23 cellular contexts compared by ENCODE assay signal in genomic region chr10:123639131-123639530, GRCh38. TPM values are rescaled to one million over a fixed set of nuclear protein-coding genes. Genes with fewer than 3 reads are reported as not detected.
DNase-seq lines count a peak whose midpoint lies in the region; ATAC-seq and TF ChIP-seq lines count a peak whose summit lies in the region.
"Had no signal": no experiment of that assay in that cellular context is flagged by ENCODE, and none has a peak within 500 bp of the region (broad histone marks: within the 10 kb centered on the region; RNA-seq: fewer than 3 reads in every experiment).

No MANE protein-coding gene starts in this region.

- no peak for TF ChIP-seq POLR2A in esophagus muscularis mucosa (IDR thresholded peaks at IDR 0.05; ENCODE audit: low read depth)

- no peak overlapping the region for H3K27ac Mint-ChIP-seq in osteocyte (ENCODE audit: unreplicated experiment)
- H3K27ac Mint-ChIP-seq: CD14-positive monocyte; CD4-positive, alpha-beta memory T cell had no signal

- WGBS in HUES64, result 86% methylated on average over 3 of the region's 3 CpGs
- WGBS in esophagus muscularis mucosa, result 85% methylated on average over 3 of the region's 3 CpGs

- no peaks in the 10 kb centered on the region for H3K27me3 Mint-ChIP-seq in osteocyte (ENCODE audit: unreplicated experiment)

- peaks cover 14% of the 10 kb centered on the region for H3K9me3 Mint-ChIP-seq in osteocyte (ENCODE audit: unreplicated experiment)
- H3K9me3 Mint-ChIP-seq: HFFc6 had no signal

- no peak for ATAC-seq in activated CD4-positive, CD25-positive, alpha-beta regulatory T cell treated with anti-CD3 and anti-CD28 coated beads, Interleukin-2, amount 50 U/mL, for 24 hours
- ATAC-seq: HCT116 had no signal

- H3K36me3 ChIP-seq in HUES64 (ENCODE audit: insufficient read depth, low read length) (no peaks in the 10 kb centered on the region), esophagus muscularis mucosa (no peaks in the 10 kb centered on the region)
- H3K36me3 ChIP-seq: BLaER1 had no signal

- H3K27ac ChIP-seq in HUES64 (ENCODE audit: low read depth, low read length), result no peak overlapping the region; the same call in 1 of the 2 replicates
- no peak overlapping the region for H3K27ac ChIP-seq in coronary artery
- H3K27ac ChIP-seq in esophagus muscularis mucosa (replicated peaks in 1 of 4), result no peak overlapping the region
- H3K27ac ChIP-seq: BLaER1, GM23248, HL-60 had no signal

- H3K9me3 ChIP-seq in HUES64 (ENCODE audit: insufficient read depth, low read depth, low read length) (no peaks in the 10 kb centered on the region), esophagus muscularis mucosa (no peaks in the 10 kb centered on the region)
- H3K9me3 ChIP-seq: BLaER1 had no signal

- H3K36me3 Mint-ChIP-seq in osteocyte (ENCODE audit: unreplicated experiment), result no peaks in the 10 kb centered on the region
- H3K36me3 Mint-ChIP-seq: CD14-positive monocyte; CD4-positive, alpha-beta memory T cell had no signal

- intact Hi-C loops in esophagus muscularis mucosa (cut with DNase I), result no loop called here

- peak; percentile 22 for DNase-seq in coronary artery (ENCODE audit: low spot score)
- DNase-seq in esophagus muscularis mucosa (ENCODE audit: extremely low spot score), result peak; percentile 85
- DNase-seq in osteocyte (ENCODE audit: extremely low spot score, unreplicated experiment), result peak; percentile 66
- DNase-seq in medulla oblongata (ENCODE audit: extremely low spot score), result no peak
- DNase-seq in NCI-H1048 (lab: John Stamatoyannopoulos, UW), result no peak
- no peak for DNase-seq in GM19240 (ENCODE audit: insufficient read length, low spot score)
- DNase-seq: 8988T; CD4-positive, alpha-beta memory T cell; DMS153; DMS79; GDM1; GM23248; HFFc6; IMR-90 had no signal

- peaks cover 26% of the 10 kb centered on the region for H3K4me1 ChIP-seq in HUES64 (ENCODE audit: insufficient read depth, low read length)
- no peaks in the 10 kb centered on the region for H3K4me1 ChIP-seq in esophagus muscularis mucosa
- H3K4me1 ChIP-seq: BLaER1 had no signal

- no peaks in the 10 kb centered on the region for H3K4me1 Mint-ChIP-seq in osteocyte (ENCODE audit: unreplicated experiment)
- H3K4me1 Mint-ChIP-seq: CD4-positive, alpha-beta memory T cell had no signal

- H3K4me3 ChIP-seq in HUES64 (ENCODE audit: low read length) (no peak overlapping the region), coronary artery (no peak overlapping the region), esophagus muscularis mucosa (no peak overlapping the region)
- H3K4me3 ChIP-seq: BLaER1, GM23248 had no signal

- H3K27me3 ChIP-seq in HUES64 (ENCODE audit: insufficient read depth, low read length) (no peaks in the 10 kb centered on the region), esophagus muscularis mucosa (peaks cover 0 to 8% (median 0%) of the 10 kb centered on the region in 4 donors)
- H3K27me3 ChIP-seq: BLaER1 had no signal

- H3K4me3 Mint-ChIP-seq in osteocyte (ENCODE audit: unreplicated experiment), result no peak overlapping the region
- H3K4me3 Mint-ChIP-seq: CD14-positive monocyte; CD4-positive, alpha-beta memory T cell; HFFc6 had no signal

- 0 out of 2 replicates have a peak overlapping the region, but pooled peaks have one; percentile 22 for H3K9ac ChIP-seq in HUES64 (ENCODE audit: low read depth, low read length)
- H3K9ac ChIP-seq: BLaER1, GM23248 had no signal

- no peak for TF ChIP-seq EP300 in esophagus muscularis mucosa (IDR thresholded peaks at IDR 0.05)

- TF ChIP-seq CTCF in coronary artery (IDR thresholded peaks at IDR 0.05) (no peak), esophagus muscularis mucosa (IDR thresholded peaks at IDR 0.05) (no peak), osteocyte (IDR thresholded peaks at IDR 0.05) (no peak)

RNA-seq across cellular contexts. Expression of gene GPR26, which starts 27.0 kb away (rescaled TPM):
- polyA plus RNA-seq in HUES64 (2013, experiment 1 of 2), result 0.05 TPM
- polyA plus RNA-seq in HUES64 (2013, experiment 2 of 2), result not detected
- not detected for total RNA-seq in esophagus muscularis mucosa
- not detected in 2 replicates for total RNA-seq in osteocyte
- total RNA-seq: A673; CD4-positive, alpha-beta memory T cell; GM23248; HFFc6; HT1080; IMR-90 had no signal
- polyA plus RNA-seq: AG04450; CD14-positive monocyte; CD4-positive, alpha-beta memory T cell; GM23248; IMR-90 had no signal

Comparison
In these comparisons a context has a peak if more than half of its experiments do, and no peak if none do; other contexts are left out.
1. DNase-seq: peak in coronary artery (single experiment), esophagus muscularis mucosa (single experiment) and osteocyte (single experiment); none in medulla oblongata (single experiment), NCI-H1048 (single experiment) and GM19240 (single experiment).